8 cellular contexts compared by ENCODE assay signal in genomic region chr3:142445816-142446254, GRCh38. TPM values are rescaled to one million over a fixed set of nuclear protein-coding genes. Genes with fewer than 3 reads are reported as not detected.
DNase-seq lines count a peak whose midpoint lies in the region; ATAC-seq and TF ChIP-seq lines count a peak whose summit lies in the region.

No MANE protein-coding gene starts in this region.

- peak overlapping the region; percentile 91 to 100 (median 100) for H3K27ac Mint-ChIP-seq in CD4-positive, alpha-beta memory T cell

- peak; percentile 40 for ATAC-seq in HG03571 (IDR thresholded peaks at IDR 0.05; ENCODE audit: unreplicated experiment)
- peak; percentile 51 to 57 for ATAC-seq in activated T-cell treated with anti-CD3 and anti-CD28 coated beads, Interleukin-2, amount 50 U/mL, for 4 hours

- TF ChIP-seq CTCF in GM20000 (IDR thresholded peaks at IDR 0.05; ENCODE audit: extremely low read depth, missing control alignments), result no peak

- H3K36me3 Mint-ChIP-seq in CD4-positive, alpha-beta memory T cell, result peaks cover 10 to 32% of the 10 kb centered on the region in 2 donors
- peaks cover 15% of the 10 kb centered on the region for H3K36me3 Mint-ChIP-seq in activated T-cell treated with anti-CD3 and anti-CD28 coated beads, Interleukin-2, amount 50 U/mL, for 4 hours (ENCODE audit: insufficient read depth)

- H3K4me1 Mint-ChIP-seq in CD4-positive, alpha-beta memory T cell, result peaks cover 38 to 75% (median 56%) of the 10 kb centered on the region in 4 donors
- peaks cover 55% of the 10 kb centered on the region for H3K4me1 Mint-ChIP-seq in activated T-cell treated with anti-CD3 and anti-CD28 coated beads, Interleukin-2, amount 50 U/mL, for 4 hours (ENCODE audit: low read depth)

- H3K27ac ChIP-seq in CD4-positive, alpha-beta memory T cell (ENCODE audit: low read depth, low read length), result peak overlapping the region; percentile 100

- H3K27me3 Mint-ChIP-seq in CD4-positive, alpha-beta memory T cell, result no peaks in the 10 kb centered on the region
- H3K27me3 Mint-ChIP-seq in activated T-cell treated with anti-CD3 and anti-CD28 coated beads, Interleukin-2, amount 50 U/mL, for 4 hours (ENCODE audit: low read depth), result no peaks in the 10 kb centered on the region

- peak overlapping the region; percentile 80 to 100 (median 99) for H3K4me3 Mint-ChIP-seq in CD4-positive, alpha-beta memory T cell
- peak overlapping the region; percentile 100 for H3K4me3 Mint-ChIP-seq in activated T-cell treated with anti-CD3 and anti-CD28 coated beads, Interleukin-2, amount 50 U/mL, for 4 hours

- no peaks in the 10 kb centered on the region for H3K9me3 Mint-ChIP-seq in CD4-positive, alpha-beta memory T cell
- H3K9me3 Mint-ChIP-seq in activated T-cell treated with anti-CD3 and anti-CD28 coated beads, Interleukin-2, amount 50 U/mL, for 4 hours, result no peaks in the 10 kb centered on the region

- H3K9me3 ChIP-seq in CD4-positive, alpha-beta memory T cell (ENCODE audit: control insufficient read depth in 1 of 2, low read length in 2 of 2), result no peaks in the 10 kb centered on the region

- CTCF ChIA-PET in CD4-positive, alpha-beta memory T cell (lab: Charles Lee; ENCODE audit: partially characterized antibody), result no interaction called here

- H3K4me1 ChIP-seq in CD4-positive, alpha-beta memory T cell (ENCODE audit: insufficient read depth, low read length), result peaks cover 52% of the 10 kb centered on the region

- no peaks in the 10 kb centered on the region for H3K27me3 ChIP-seq in CD4-positive, alpha-beta memory T cell (ENCODE audit: insufficient read depth, low read length)

- no peaks in the 10 kb centered on the region for H3K36me3 ChIP-seq in CD4-positive, alpha-beta memory T cell (ENCODE audit: insufficient read depth, low read length)

- intact Hi-C loops in CD4-positive, alpha-beta memory T cell (cut with micrococcal nuclease), result loop anchor here (2.0 to 10.0 kb wide), 9 partner anchors 63 to 1529 kb away; partner anchors contain the start of genes DIPK2A, GK5, PXYLP1 and SLC25A36

- POLR2A ChIA-PET in CD4-positive, alpha-beta memory T cell (lab: Charles Lee; ENCODE audit: partially characterized antibody), result interaction anchor here (1.0 to 4.6 kb wide), 2 partner anchors 133 to 556 kb away, joined by 3 to 28 read pairs; partner anchors contain the start of genes ATR and U2SURP

- peak overlapping the region; percentile 96 to 99 for H3K4me3 ChIP-seq in CD4-positive, alpha-beta memory T cell (ENCODE audit: low read length in 2 of 2)

- DNase-seq in CD4-positive, alpha-beta memory T cell, result peak in 2 of 5 donors; percentile 7 to 16
- DNase-seq in GM20000 (ENCODE audit: low spot score) (peak; percentile 68), left kidney (ENCODE audit: low read depth, low spot score) (peak; percentile 4), T1000 (lab: John Stamatoyannopoulos, UW) (no peak), activated gamma-delta T cell treated with Interleukin-2 at 50 U/mL for 16 hours (no peak), NCI-H2029 (lab: John Stamatoyannopoulos, UW) (no peak)
- DNase-seq in activated T-cell treated with anti-CD3 and anti-CD28 coated beads, Interleukin-2, amount 50 U/mL, for 4 hours, result no peak

RNA-seq across cellular contexts. Expression of gene XRN1, which starts 2.0 kb away (rescaled TPM):
- total RNA-seq in CD4-positive, alpha-beta memory T cell, result 100 to 1,000 TPM; 102 to 104 TPM
- 10 to 100 TPM; 44.5 to 62.5 TPM for polyA plus RNA-seq in CD4-positive, alpha-beta memory T cell
- total RNA-seq in activated T-cell treated with anti-CD3 and anti-CD28 coated beads, Interleukin-2, amount 50 U/mL, for 4 hours, result 10 to 100 TPM; 25.8 to 33.2 (median 26.8) TPM

Comparison
In these comparisons a context has a peak if more than half of its experiments do, and no peak if none do; other contexts are left out.
1. DNase-seq: peak in GM20000 (single experiment) and left kidney (single experiment); none in activated T-cell treated with anti-CD3 and anti-CD28 coated beads, Interleukin-2, amount 50 U/mL, for 4 hours (single experiment), T1000 (single experiment), activated gamma-delta T cell treated with Interleukin-2 at 50 U/mL for 16 hours (single experiment) and NCI-H2029 (single experiment).